Comparison of ENCODE assay signal across 13 cellular contexts in genomic region chr19:1754651-1755466, GRCh38. TPM values are rescaled to one million over a fixed set of nuclear protein-coding genes. Genes with fewer than 3 reads are reported as not detected.
A peak's percentile ranks its signal among the peaks of the same experiment; 100 is the strongest.
DNase-seq lines count a peak whose midpoint lies in the region; ATAC-seq and TF ChIP-seq lines count a peak whose summit lies in the region.
"Had no signal": no experiment of that assay in that cellular context is flagged by ENCODE, and none has a peak within 500 bp of the region (broad histone marks: within the 10 kb centered on the region; RNA-seq: fewer than 3 reads in every experiment).

No MANE protein-coding gene starts in this region.

- POLR2A ChIA-PET in MCF 10A (lab: Yijun Ruan, JAX): no interaction called here

- no peaks in the 10 kb centered on the region for H3F3A ChIP-seq in smooth muscle cell (ENCODE audit: low read depth)

- no peak for ATAC-seq in GM21825 (IDR thresholded peaks at IDR 0.05; ENCODE audit: unreplicated experiment)
- ATAC-seq: left lung had no signal

- BruUV-seq in MCF 10A (replicated peaks; lab: Mats Ljungman, UMichigan): no TSS peak

- H3K36me3 ChIP-seq in breast epithelium (no peaks in the 10 kb centered on the region), hepatocyte (replicated peaks; ENCODE audit: insufficient read depth, low read depth) (no peaks in the 10 kb centered on the region), smooth muscle cell (ENCODE audit: low read depth) (no peaks in the 10 kb centered on the region), mesendoderm (ENCODE audit: control insufficient read depth, insufficient read depth, low read length) (no peaks in the 10 kb centered on the region)
- H3K36me3 ChIP-seq: left lung had no signal

- no peak overlapping the region for H3K23ac ChIP-seq in mesendoderm (ENCODE audit: low read length)

- H3K4me1 ChIP-seq in breast epithelium: peaks cover 0 to 10% of the 10 kb centered on the region in 2 donors
- H3K4me1 ChIP-seq in hepatocyte (ENCODE audit: insufficient read depth): peaks cover 1% of the 10 kb centered on the region
- H3K4me1 ChIP-seq in smooth muscle cell (ENCODE audit: low read depth): peaks cover 12% of the 10 kb centered on the region
- no peaks in the 10 kb centered on the region for H3K4me1 ChIP-seq in mesendoderm (ENCODE audit: control insufficient read depth, low read depth, low read length)

- no peaks in the 10 kb centered on the region for H3K9me3 Mint-ChIP-seq in MCF 10A (ENCODE audit: unreplicated experiment)
- H3K9me3 Mint-ChIP-seq in T-helper 2 cell treated with Interferon-gamma antibody and Interleukin-4, amounts not matched to agents 5 μg/mL and 100 μg/mL, for 36 hours: no peaks in the 10 kb centered on the region

- H2AFZ ChIP-seq in hepatocyte: no peak overlapping the region
- no peak overlapping the region for H2AFZ ChIP-seq in smooth muscle cell (ENCODE audit: low read depth)

- no peak overlapping the region for H4K8ac ChIP-seq in mesendoderm (ENCODE audit: low read depth, low read length)

- H3K9me3 ChIP-seq in breast epithelium (no peaks in the 10 kb centered on the region), hepatocyte (ENCODE audit: low read depth) (no peaks in the 10 kb centered on the region), smooth muscle cell (replicated peaks; ENCODE audit: low read depth) (no peaks in the 10 kb centered on the region)
- H3K9me3 ChIP-seq: left lung had no signal

- no peak overlapping the region for H2BK120ac ChIP-seq in mesendoderm (ENCODE audit: low read depth, low read length)

- H3K27me3 ChIP-seq in breast epithelium: peaks cover 23 to 88% of the 10 kb centered on the region in 2 donors
- peaks cover 86% of the 10 kb centered on the region for H3K27me3 ChIP-seq in hepatocyte
- H3K27me3 ChIP-seq in smooth muscle cell (ENCODE audit: low read depth): peaks cover 89% of the 10 kb centered on the region
- H3K27me3 ChIP-seq in mesendoderm (ENCODE audit: insufficient read depth, low read length, poor library complexity): peaks cover 90% of the 10 kb centered on the region

- H3K56ac ChIP-seq in mesendoderm (ENCODE audit: low read length): no peak overlapping the region

- H3K79me2 ChIP-seq in hepatocyte (no peaks in the 10 kb centered on the region), smooth muscle cell (ENCODE audit: low read depth) (no peaks in the 10 kb centered on the region), mesendoderm (ENCODE audit: control insufficient read depth, insufficient read depth, low read length) (no peaks in the 10 kb centered on the region)

- no peak overlapping the region for H4K5ac ChIP-seq in mesendoderm (ENCODE audit: low read length)

- H3K9me2 ChIP-seq in hepatocyte (replicated peaks; ENCODE audit: insufficient read depth): no peaks in the 10 kb centered on the region

- 2% methylated on average over 65 of the region's 78 CpGs for WGBS in hepatocyte (ENCODE audit: low lambda C conversion rate, missing lambda C conversion rate)
- WGBS in smooth muscle cell (ENCODE audit: low lambda C conversion rate): 4% methylated on average over 59 of the region's 78 CpGs
- WGBS in mesendoderm (ENCODE audit: extremely low coverage, insufficient coverage, low lambda C conversion rate): no CpG with 5 or more reads among the region's 78 CpGs

- no peak overlapping the region for H2AK5ac ChIP-seq in mesendoderm (ENCODE audit: low read length)

- no peak overlapping the region for H3K27ac ChIP-seq in breast epithelium
- no peak overlapping the region for H3K27ac ChIP-seq in hepatocyte
- H3K27ac ChIP-seq in smooth muscle cell (ENCODE audit: low read depth): no peak overlapping the region
- no peak overlapping the region for H3K27ac ChIP-seq in mesendoderm (ENCODE audit: low read depth, low read length)
- H3K27ac ChIP-seq: left lung had no signal

- TF ChIP-seq CTCF in MCF 10A (IDR thresholded peaks at IDR 0.05; ENCODE audit: unreplicated experiment) (no peak), breast epithelium (IDR thresholded peaks at IDR 0.05) (no peak), hepatocyte (IDR thresholded peaks at IDR 0.05; ENCODE audit: poor library complexity) (no peak), smooth muscle cell (IDR thresholded peaks at IDR 0.05; ENCODE audit: borderline replicate concordance, insufficient read depth, poor library complexity, severe bottlenecking) (no peak)

- peak overlapping the region; percentile 58 for H3K4me3 Mint-ChIP-seq in MCF 10A (ENCODE audit: unreplicated experiment)
- no peak overlapping the region for H3K4me3 Mint-ChIP-seq in T-helper 2 cell treated with Interferon-gamma antibody and Interleukin-4, amounts not matched to agents 5 μg/mL and 100 μg/mL, for 36 hours

- no peak overlapping the region for H2BK15ac ChIP-seq in mesendoderm (replicated peaks; ENCODE audit: low read depth)

- no peaks in the 10 kb centered on the region for H3K79me1 ChIP-seq in mesendoderm (ENCODE audit: low read length)

- H3K9ac ChIP-seq in smooth muscle cell (ENCODE audit: low read depth): no peak overlapping the region
- H3K9ac ChIP-seq in mesendoderm (ENCODE audit: low read length): no peak overlapping the region

- H3K27ac Mint-ChIP-seq in MCF 10A (ENCODE audit: low read depth, unreplicated experiment): no peak overlapping the region
- peak overlapping the region; percentile 84 for H3K27ac Mint-ChIP-seq in T-helper 2 cell treated with Interferon-gamma antibody and Interleukin-4, amounts not matched to agents 5 μg/mL and 100 μg/mL, for 36 hours

- CTCF ChIA-PET in MCF 10A (lab: Yijun Ruan, JAX): interaction anchor here (0.6 kb wide), 2 partner anchors 68 to 83 kb away, joined by 3 read pairs; no protein-coding TSS in a partner anchor

- no peaks in the 10 kb centered on the region for H4K20me1 ChIP-seq in hepatocyte (ENCODE audit: insufficient read depth, poor library complexity, severe bottlenecking)
- no peaks in the 10 kb centered on the region for H4K20me1 ChIP-seq in smooth muscle cell (ENCODE audit: low read depth)

- H3K18ac ChIP-seq in mesendoderm (ENCODE audit: low read length): no peak overlapping the region

- H3K4me3 ChIP-seq in breast epithelium: no peak overlapping the region
- no peak overlapping the region for H3K4me3 ChIP-seq in hepatocyte
- H3K4me3 ChIP-seq in smooth muscle cell: no peak overlapping the region
- H3K4me3 ChIP-seq in mesendoderm (ENCODE audit: low read length): no peak overlapping the region
- H3K4me3 ChIP-seq: left lung had no signal

- H3K4me1 Mint-ChIP-seq in MCF 10A (ENCODE audit: insufficient read depth, unreplicated experiment): peaks cover 6% of the 10 kb centered on the region
- H3K4me1 Mint-ChIP-seq in T-helper 2 cell treated with Interferon-gamma antibody and Interleukin-4, amounts not matched to agents 5 μg/mL and 100 μg/mL, for 36 hours (ENCODE audit: low read depth): peaks cover 8% of the 10 kb centered on the region

- H3K4me2 ChIP-seq in hepatocyte: peak overlapping the region; percentile 29
- no peak overlapping the region for H3K4me2 ChIP-seq in smooth muscle cell
- no peak overlapping the region for H3K4me2 ChIP-seq in mesendoderm (ENCODE audit: low read length)

- H3K36me3 Mint-ChIP-seq in MCF 10A (ENCODE audit: insufficient read depth, unreplicated experiment): no peaks in the 10 kb centered on the region
- H3K36me3 Mint-ChIP-seq in T-helper 2 cell treated with Interferon-gamma antibody and Interleukin-4, amounts not matched to agents 5 μg/mL and 100 μg/mL, for 36 hours (ENCODE audit: low read depth): peaks cover 3% of the 10 kb centered on the region

- intact Hi-C loops in MCF 10A (cut with micrococcal nuclease): no loop called here
- intact Hi-C loops in breast epithelium (cut with DNase I; ENCODE audit: low total_unique reads): loop anchor here (10.0 kb wide), 1 partner anchor 80 kb away; no protein-coding TSS in a partner anchor

- H3K27me3 Mint-ChIP-seq in MCF 10A (ENCODE audit: insufficient read depth, unreplicated experiment): peaks cover 59% of the 10 kb centered on the region
- peaks cover 73% of the 10 kb centered on the region for H3K27me3 Mint-ChIP-seq in T-helper 2 cell treated with Interferon-gamma antibody and Interleukin-4, amounts not matched to agents 5 μg/mL and 100 μg/mL, for 36 hours (ENCODE audit: low read depth)

- no peak for TF ChIP-seq POLR2A in breast epithelium (IDR thresholded peaks at IDR 0.05)

- no peak overlapping the region for H2BK5ac ChIP-seq in mesendoderm (ENCODE audit: low read length)

- no peak for DNase-seq in MCF 10A (ENCODE audit: unreplicated experiment)
- no peak for DNase-seq in breast epithelium (ENCODE audit: low spot score in 2 of 2)
- DNase-seq in T-helper 2 cell treated with Interferon-gamma antibody and Interleukin-4, amounts not matched to agents 5 μg/mL and 100 μg/mL, for 36 hours (ENCODE audit: low spot score): no peak
- no peak for DNase-seq in hepatocyte (ENCODE audit: low spot score)
- no peak for DNase-seq in smooth muscle cell (lab: John Stamatoyannopoulos, UW; ENCODE audit: unreplicated experiment)
- DNase-seq in mesendoderm: no peak
- no peak for DNase-seq in RKO (ENCODE audit: low spot score)
- DNase-seq: NCI-H1417 treated with DMSO at 0.1 percent for 48 hours, NCI-H82 had no signal

- H3K4ac ChIP-seq in mesendoderm (ENCODE audit: low read depth, low read length): no peak overlapping the region

RNA-seq across cellular contexts. Expression of gene ONECUT3, which starts 1.6 kb away (rescaled TPM):
- total RNA-seq in MCF 10A (2022) (0.02 TPM in 1 of 2 replicates, not detected in the other), breast epithelium (not detected), hepatocyte (0.03 and 0.08 TPM in 2 replicates), smooth muscle cell (not detected in 2 replicates)
- polyA plus RNA-seq in hepatocyte (0.06 and 0.09 TPM in 2 replicates), smooth muscle cell (not detected in 2 replicates)
- not detected for polyA plus RNA-seq in mesendoderm (2013, experiment 1 of 2)
- polyA plus RNA-seq in mesendoderm (2013, experiment 2 of 2): not detected
- total RNA-seq: left lung, omental fat pad had no signal
- polyA plus RNA-seq: BJ had no signal

RNA-seq across cellular contexts. Expression of gene ATP8B3, which starts 57.2 kb away (rescaled TPM):
- total RNA-seq in MCF 10A (2022) (5.6 and 9.3 TPM in 2 replicates), breast epithelium (1 to 10 TPM in 2 of 3 donors, under 1 TPM in 1; 0.66 to 1.4 (median 1.0) TPM), hepatocyte (1.4 and 1.7 TPM in 2 replicates), smooth muscle cell (2.0 and 2.8 TPM in 2 replicates)
- polyA plus RNA-seq in hepatocyte (2.4 and 3.1 TPM in 2 replicates), smooth muscle cell (3.8 and 3.9 TPM in 2 replicates)
- 0.20 TPM for polyA plus RNA-seq in mesendoderm (2013, experiment 1 of 2)
- 0.20 TPM for polyA plus RNA-seq in mesendoderm (2013, experiment 2 of 2)
